Comparison of ENCODE assay signal across 8 cellular contexts in the genomic region with DNA sequence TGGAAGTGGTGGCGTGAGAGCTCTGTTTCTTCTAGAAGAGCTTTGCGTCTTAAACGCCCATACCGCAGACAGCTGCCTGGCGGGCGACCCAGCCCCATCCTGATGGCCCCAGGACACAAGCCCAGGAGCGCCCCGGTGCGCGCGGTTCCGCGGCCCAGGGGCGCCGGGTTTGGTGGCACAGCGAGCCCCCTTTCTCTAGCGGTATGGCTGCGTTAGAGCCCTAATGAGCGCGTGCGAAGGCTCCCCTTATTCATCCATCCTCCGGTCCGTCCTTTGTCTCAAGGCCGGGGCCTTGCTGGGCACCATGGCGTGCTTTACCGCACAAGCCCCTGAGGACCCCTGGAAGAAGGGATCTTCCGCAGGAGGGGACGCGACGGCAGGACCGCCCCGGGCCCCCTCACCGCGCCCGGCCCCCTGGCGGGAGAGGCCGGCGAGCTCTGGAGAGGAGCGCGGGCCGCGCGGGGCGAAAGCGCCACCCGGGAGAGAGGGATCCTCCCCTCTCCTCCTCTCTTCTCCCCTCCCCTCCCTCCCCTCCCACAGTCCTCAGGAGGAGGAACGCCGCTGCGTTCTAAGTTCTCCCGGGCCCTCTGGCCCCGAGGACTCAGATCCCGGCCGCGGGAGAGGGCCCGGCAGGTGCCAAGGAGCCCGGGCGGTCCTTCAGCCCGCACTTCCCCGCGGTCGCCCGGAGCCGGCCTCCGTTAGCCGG. TPM values are rescaled to one million over a fixed set of nuclear protein-coding genes. Genes with fewer than 3 reads are reported as not detected.
A peak's percentile ranks its signal among the peaks of the same experiment; 100 is the strongest.
DNase-seq lines count a peak whose midpoint lies in the region; ATAC-seq and TF ChIP-seq lines count a peak whose summit lies in the region.

No MANE protein-coding gene starts in this region.

- H3K27ac ChIP-seq in KOPT-K1 (ENCODE audit: low read depth, low read length, poor library complexity, severe bottlenecking) (peak overlapping the region; percentile 76), adipose tissue (ENCODE audit: low read depth, low read length) (peak overlapping the region; percentile 60), prostate gland (peak overlapping the region; percentile 93 to 94)

- TF ChIP-seq POLR2A in prostate gland (IDR thresholded peaks at IDR 0.05): peak; percentile 37

- H3K36me3 ChIP-seq in KOPT-K1 (ENCODE audit: insufficient read depth, low read length) (peaks cover 12% of the 10 kb centered on the region), prostate gland (no peaks in the 10 kb centered on the region)

- H3K4me3 ChIP-seq in prostate gland: peak overlapping the region; percentile 65 to 68

- no peaks in the 10 kb centered on the region for H3K4me1 ChIP-seq in prostate gland (replicated peaks)

- intact Hi-C loops in left ventricle myocardium superior (cut with micrococcal nuclease) (no loop called here), prostate gland (cut with DNase I) (loop anchor here (5.0 kb wide), 1 partner anchor 139 kb away; no protein-coding TSS in a partner anchor)

- 0 to 1% (median 0%) methylated on average over 42 to 65 of the region's 65 CpGs for WGBS in adipose tissue, 3 donors
- WGBS in prostate gland: under 1% methylated on average over 49 of the region's 65 CpGs

- DNase-seq in G401 (ENCODE audit: low spot score) (peak; percentile 80), SKM-1 treated with dmso at 0.1 percent for 144 hours (lab: John Stamatoyannopoulos, UW; ENCODE audit: unreplicated experiment) (peak; percentile 85), left ventricle myocardium superior (peak; percentile 69), prostate gland (ENCODE audit: low spot score) (peak; percentile 62), GOT3 (lab: John Stamatoyannopoulos, UW) (no peak)

- in situ Hi-C loops in G401 (cut with HindIII; ENCODE audit: low sequenced_read_pairs): no loop called here

- ATAC-seq in GM21723 (IDR thresholded peaks at IDR 0.05; ENCODE audit: unreplicated experiment) (peak; percentile 31), left ventricle myocardium superior (peak; percentile 81)

- TF ChIP-seq CTCF in prostate gland (IDR thresholded peaks at IDR 0.05): peak in 3 of 4 experiments; percentile 12 to 58 (median 54)

- H3K9me3 ChIP-seq in KOPT-K1 (ENCODE audit: insufficient read depth, low read length, poor library complexity, severe bottlenecking) (no peaks in the 10 kb centered on the region), prostate gland (no peaks in the 10 kb centered on the region)

- no peaks in the 10 kb centered on the region for H3K27me3 ChIP-seq in prostate gland (replicated peaks; ENCODE audit: insufficient read depth)

RNA-seq across cellular contexts. Expression of gene SLC1A4, which starts 0.6 kb away (rescaled TPM):
- 2.8 and 3.6 TPM in 2 replicates for total RNA-seq in G401 (2014; rRNA removed; shearing (Covaris generic))
- 10 to 100 TPM in 1 of 3 donors, 1 to 10 TPM in 2; 3.1 to 30.9 (median 3.3) TPM for polyA plus RNA-seq in adipose tissue
- total RNA-seq in left ventricle myocardium superior (6.2 TPM), prostate gland (10 to 100 TPM; 21.2 to 33.2 TPM)
